Comparison of ENCODE assay signal across 8 cellular contexts in genomic region chr2:120109186-120110061, GRCh38.
DNase-seq lines count a peak whose midpoint lies in the region; ATAC-seq, FAIRE-seq and TF ChIP-seq lines count a peak whose summit lies in the region.

No MANE protein-coding gene starts in this region.

- DNase-seq in A549 (ENCODE audit: low read depth in 1 of 2, low spot score in 1 of 2) = peak; percentile 33 to 54
- DNase-seq in GM03348 (ENCODE audit: low spot score) = peak; percentile 29
- peak; percentile 80 for DNase-seq in Karpas-422
- DNase-seq in fibroblast of peridontal ligament (ENCODE audit: extremely low read depth) = peak; percentile 71
- peak; percentile 38 for DNase-seq in renal cortical epithelial cell (ENCODE audit: low read depth)
- DNase-seq in ureter (ENCODE audit: low spot score) = no peak

- H3K4me3 ChIP-seq in A549 (no peak overlapping the region), Karpas-422 (ENCODE audit: low read length) (no peak overlapping the region)

- peak; percentile 81 for TF ChIP-seq CTCF in A549 (IDR thresholded peaks at IDR 0.05)

- TF ChIP-seq POLR2A in A549 (IDR thresholded peaks at IDR 0.05; ENCODE audit: low read length) = no peak

- peaks cover 45% of the 10 kb centered on the region for H3K27me3 Mint-ChIP-seq in T-helper 1 cell treated with Interleukin-12 subunit alpha and Interleukin-12 subunit beta and Interleukin-4 antibody, amounts not matched to agents 30 μg/mL and 1 μg/mL, for 36 hours (ENCODE audit: low read depth)

- CTCF ChIA-PET in A549 (lab: Yijun Ruan, JAX) = interaction anchor here (0.5 to 3.1 kb wide), 34 partner anchors 9 to 573 kb away, joined by 3 to 36 read pairs (median 3); partner anchors contain the start of gene TMEM185B

- TF ChIP-seq EP300 in A549 (IDR thresholded peaks at IDR 0.05) = no peak

- ATAC-seq in A549 (peak; percentile 66 to 83; a peak in 5 of 6 replicates), GM19023 (IDR thresholded peaks at IDR 0.05; ENCODE audit: unreplicated experiment) (no peak)

- H3K27me3 ChIP-seq in Karpas-422 (ENCODE audit: low read length) = no peaks in the 10 kb centered on the region

- H3K4me3 Mint-ChIP-seq in T-helper 1 cell treated with Interleukin-12 subunit alpha and Interleukin-12 subunit beta and Interleukin-4 antibody, amounts not matched to agents 30 μg/mL and 1 μg/mL, for 36 hours = peak overlapping the region; percentile 45

- no peaks in the 10 kb centered on the region for H3K79me2 ChIP-seq in Karpas-422 (ENCODE audit: low read length)

- no peaks in the 10 kb centered on the region for H3K9me2 ChIP-seq in Karpas-422 (replicated peaks; ENCODE audit: insufficient read depth, low read length)

- H3K36me3 Mint-ChIP-seq in T-helper 1 cell treated with Interleukin-12 subunit alpha and Interleukin-12 subunit beta and Interleukin-4 antibody, amounts not matched to agents 30 μg/mL and 1 μg/mL, for 36 hours (ENCODE audit: low read depth) = peaks cover 3% of the 10 kb centered on the region

- H3K9me3 ChIP-seq in A549 (no peaks in the 10 kb centered on the region), Karpas-422 (ENCODE audit: low read length) (no peaks in the 10 kb centered on the region)

- 8% methylated on average over 3 of the region's 3 CpGs for WGBS in A549 (ENCODE audit: missing lambda C conversion rate)

- peaks cover 16% of the 10 kb centered on the region for H3K4me1 Mint-ChIP-seq in T-helper 1 cell treated with Interleukin-12 subunit alpha and Interleukin-12 subunit beta and Interleukin-4 antibody, amounts not matched to agents 30 μg/mL and 1 μg/mL, for 36 hours (ENCODE audit: low read depth)

- FAIRE-seq in A549 (lab: Jason Lieb, UNC) = no peak

- peak; percentile 78 to 84 for TF ChIP-seq RAD21 in A549 (conservative IDR thresholded peaks at IDR 0.05 in 1 of 2, IDR thresholded peaks at IDR 0.05 in 1 of 2)

- H3K27ac ChIP-seq in A549 (peak overlapping the region in 1 of 2 experiments; percentile 22; a peak in 1 of 6 replicates), Karpas-422 (ENCODE audit: low read length) (no peak overlapping the region)

- H3K4me1 ChIP-seq in A549 (peaks cover 18% of the 10 kb centered on the region; the same call in 2 of the 3 replicates), Karpas-422 (ENCODE audit: low read length) (peaks cover 15% of the 10 kb centered on the region)

- POLR2A ChIA-PET in A549 (lab: Yijun Ruan, JAX) = interaction anchor here (1.5 kb wide), 1 partner anchor 114 kb away, joined by 4 read pairs; the partner anchor contains the start of gene TMEM185B

- peak overlapping the region; percentile 34; the same call in 2 of the 3 replicates for H3K4me2 ChIP-seq in A549
- peak overlapping the region; percentile 14 for H3K4me2 ChIP-seq in Karpas-422 (ENCODE audit: low read depth, low read length, poor library complexity, severe bottlenecking)

- H2AFZ ChIP-seq in Karpas-422 (ENCODE audit: low read length) = peak overlapping the region; percentile 59

- peaks cover 3% of the 10 kb centered on the region for H3K9me3 Mint-ChIP-seq in T-helper 1 cell treated with Interleukin-12 subunit alpha and Interleukin-12 subunit beta and Interleukin-4 antibody, amounts not matched to agents 30 μg/mL and 1 μg/mL, for 36 hours

- H4K20me1 ChIP-seq in Karpas-422 (ENCODE audit: insufficient read depth, low read depth, low read length) = no peaks in the 10 kb centered on the region

- H3K27ac Mint-ChIP-seq in T-helper 1 cell treated with Interleukin-12 subunit alpha and Interleukin-12 subunit beta and Interleukin-4 antibody, amounts not matched to agents 30 μg/mL and 1 μg/mL, for 36 hours = peak overlapping the region; percentile 8

- H3K36me3 ChIP-seq in Karpas-422 (ENCODE audit: insufficient read depth, low read length) = no peaks in the 10 kb centered on the region

- no peak overlapping the region for H3K9ac ChIP-seq in Karpas-422 (ENCODE audit: low read length)

TF ChIP-seq in A549, 52 proteins besides CTCF, POLR2A, EP300 and RAD21:
- TF ChIP-seq PHF8 (IDR thresholded peaks at IDR 0.05; ENCODE audit: borderline replicate concordance, low read depth) (no peak), SMC3 (IDR thresholded peaks at IDR 0.05) (peak; percentile 81), MAFK (IDR thresholded peaks at IDR 0.05; ENCODE audit: partially characterized antibody) (no peak)
